ENCODE assay signal across 26 cellular contexts in genomic region chr2:85990084-85990483, GRCh38.
DNase-seq lines count a peak whose midpoint lies in the region; ATAC-seq and TF ChIP-seq lines count a peak whose summit lies in the region.
"Had no signal": no experiment of that assay in that cellular context is flagged by ENCODE, and none has a peak within 500 bp of the region (broad histone marks: within the 10 kb centered on the region; RNA-seq: fewer than 3 reads in every experiment).

No MANE protein-coding gene starts in this region.

- H3K36me3 Mint-ChIP-seq in GM23338 (ENCODE audit: low read depth) (no peaks in the 10 kb centered on the region), progenitor cell of endocrine pancreas (ENCODE audit: insufficient read depth) (no peaks in the 10 kb centered on the region)
- H3K36me3 Mint-ChIP-seq: WTC11 had no signal

- H3K36me3 ChIP-seq in GM23338 (ENCODE audit: insufficient read depth) (no peaks in the 10 kb centered on the region), SJCRH30 (no peaks in the 10 kb centered on the region), lung (ENCODE audit: control insufficient read depth in 2 of 2, insufficient read depth in 2 of 2, low read length in 2 of 2) (no peaks in the 10 kb centered on the region), thyroid gland (no peaks in the 10 kb centered on the region)
- H3K36me3 ChIP-seq: BLaER1 treated with 17β-estradiol and CSF1 and Interleukin-3, amounts not matched to agents 10 nM and 100 nM; tibial artery had no signal

- TF ChIP-seq POLR2A in thyroid gland (IDR thresholded peaks at IDR 0.05), result no peak

- H3K79me2 ChIP-seq in GM23338 (replicated peaks; ENCODE audit: insufficient read depth), result no peaks in the 10 kb centered on the region
- H3K79me2 ChIP-seq: hepatocyte had no signal

- TF ChIP-seq CTCF in GM23338 (conservative IDR thresholded peaks at IDR 0.05; ENCODE audit: low read depth in 2 of 2) (no peak), lung (IDR thresholded peaks at IDR 0.05; ENCODE audit: control extremely low read depth, extremely low read depth) (no peak), progenitor cell of endocrine pancreas (IDR thresholded peaks at IDR 0.05; ENCODE audit: unreplicated experiment) (no peak), thyroid gland (IDR thresholded peaks at IDR 0.05) (no peak)

- no peak overlapping the region for H3K4me2 ChIP-seq in GM23338
- H3K4me2 ChIP-seq: BLaER1 treated with 17β-estradiol and CSF1 and Interleukin-3, amounts not matched to agents 10 nM and 100 nM; hepatocyte had no signal

- ATAC-seq in GM23338 (no peak), lung (ENCODE audit: insufficient read depth, low FRiP score) (no peak), GM21367 (IDR thresholded peaks at IDR 0.05; ENCODE audit: unreplicated experiment) (no peak)
- ATAC-seq: left cardiac atrium; Panc1; stimulated activated naive CD8-positive, alpha-beta T cell treated with anti-CD3 and anti-CD28 coated beads, Interleukin-15, amount 100 ng/mL, for 72 hours; WTC11 had no signal

- H3K9me2 ChIP-seq in GM23338 (ENCODE audit: insufficient read depth), result no peaks in the 10 kb centered on the region

- H3K27ac Mint-ChIP-seq in GM23338 (no peak overlapping the region), progenitor cell of endocrine pancreas (peak overlapping the region; percentile 74)
- H3K27ac Mint-ChIP-seq: stimulated activated naive CD8-positive, alpha-beta T cell treated with anti-CD3 and anti-CD28 coated beads, Interleukin-15, amount 100 ng/mL, for 72 hours; WTC11 had no signal

- no peaks in the 10 kb centered on the region for H3F3A ChIP-seq in GM23338 (replicated peaks; ENCODE audit: low read depth)

- no peaks in the 10 kb centered on the region for H3K27me3 Mint-ChIP-seq in GM23338 (ENCODE audit: insufficient read depth, low read depth, poor library complexity)
- no peaks in the 10 kb centered on the region for H3K27me3 Mint-ChIP-seq in progenitor cell of endocrine pancreas
- H3K27me3 Mint-ChIP-seq: stimulated activated naive CD8-positive, alpha-beta T cell treated with anti-CD3 and anti-CD28 coated beads, Interleukin-15, amount 100 ng/mL, for 72 hours had no signal

- H3K4me3 ChIP-seq in GM23338 (no peak overlapping the region), SJCRH30 (no peak overlapping the region), lung (no peak overlapping the region), thyroid gland (replicated peaks in 1 of 3) (no peak overlapping the region)
- H3K4me3 ChIP-seq: BLaER1 treated with 17β-estradiol and CSF1 and Interleukin-3, amounts not matched to agents 10 nM and 100 nM; hepatocyte; tibial artery had no signal

- H3K9me3 Mint-ChIP-seq in GM23338, result no peaks in the 10 kb centered on the region
- H3K9me3 Mint-ChIP-seq in progenitor cell of endocrine pancreas (ENCODE audit: low read depth), result no peaks in the 10 kb centered on the region
- H3K9me3 Mint-ChIP-seq: stimulated activated naive CD8-positive, alpha-beta T cell treated with anti-CD3 and anti-CD28 coated beads, Interleukin-15, amount 100 ng/mL, for 72 hours; WTC11 had no signal

- DNase-seq in GM23338 (ENCODE audit: low spot score) (no peak), SJCRH30 (peak; percentile 57 to 69), lung (ENCODE audit: low spot score) (peak; percentile 13), progenitor cell of endocrine pancreas (ENCODE audit: low spot score, unreplicated experiment) (peak; percentile 8), Ammon's horn (ENCODE audit: low spot score) (no peak), thyroid gland (no peak)
- DNase-seq: activated CD4-positive, alpha-beta T cell treated with anti-CD3 and anti-CD28 coated beads, Interleukin-2, amount 50 U/mL, for 4 hours; activated effector memory CD4-positive, alpha-beta T cell treated with Interleukin-2 at 50 U/mL for 16 hours; central memory CD4-positive, alpha-beta T cell; COR-L47; DND-41; left cardiac atrium; MV-4-11; NCI-H1694; NCI-H69; nucleus accumbens; retina; small intestine; stimulated activated naive CD8-positive, alpha-beta T cell treated with anti-CD3 and anti-CD28 coated beads, Interleukin-15, amount 100 ng/mL, for 72 hours; T1000; tibial artery had no signal

- H3K9me3 ChIP-seq in SJCRH30 (replicated peaks) (no peaks in the 10 kb centered on the region), lung (ENCODE audit: control insufficient read depth in 2 of 2, insufficient read depth in 1 of 2, low read length in 1 of 2) (no peaks in the 10 kb centered on the region), thyroid gland (no peaks in the 10 kb centered on the region)
- H3K9me3 ChIP-seq: BLaER1 treated with 17β-estradiol and CSF1 and Interleukin-3, amounts not matched to agents 10 nM and 100 nM; tibial artery had no signal

- H3K4me1 ChIP-seq in GM23338 (ENCODE audit: insufficient read depth), result no peaks in the 10 kb centered on the region
- peaks cover 62% of the 10 kb centered on the region for H3K4me1 ChIP-seq in SJCRH30
- H3K4me1 ChIP-seq in lung (ENCODE audit: control insufficient read depth in 2 of 2, insufficient read depth in 2 of 2, low read length in 2 of 2), result peaks cover 0 to 7% of the 10 kb centered on the region in 2 donors
- peaks cover 18 to 19% of the 10 kb centered on the region in 2 donors for H3K4me1 ChIP-seq in thyroid gland

- H3K27me3 ChIP-seq in GM23338 (ENCODE audit: insufficient read depth) (no peaks in the 10 kb centered on the region), SJCRH30 (no peaks in the 10 kb centered on the region), lung (ENCODE audit: control insufficient read depth, insufficient read depth) (no peaks in the 10 kb centered on the region), thyroid gland (no peaks in the 10 kb centered on the region)
- H3K27me3 ChIP-seq: BLaER1 treated with 17β-estradiol and CSF1 and Interleukin-3, amounts not matched to agents 10 nM and 100 nM; hepatocyte; tibial artery had no signal

- no peak overlapping the region for H3K4me3 Mint-ChIP-seq in GM23338
- no peak overlapping the region for H3K4me3 Mint-ChIP-seq in progenitor cell of endocrine pancreas (ENCODE audit: low read depth)
- H3K4me3 Mint-ChIP-seq: stimulated activated naive CD8-positive, alpha-beta T cell treated with anti-CD3 and anti-CD28 coated beads, Interleukin-15, amount 100 ng/mL, for 72 hours; WTC11 had no signal

- intact Hi-C loops in thyroid gland (cut with DNase I), result loop anchor here (10.0 kb wide), 1 partner anchor 85 kb away; no protein-coding TSS in a partner anchor

- 90 to 94% methylated on average over 8 of the region's 8 CpGs for WGBS in lung, 2 donors
- 86 to 94% methylated on average over 8 of the region's 8 CpGs for WGBS in thyroid gland, 2 donors

- 0 out of 2 replicates have a peak overlapping the region, but pooled peaks have one; percentile 14 for H2AFZ ChIP-seq in GM23338
- H2AFZ ChIP-seq: hepatocyte had no signal

- no peak overlapping the region for H3K27ac ChIP-seq in GM23338 (ENCODE audit: low read depth)
- H3K27ac ChIP-seq in SJCRH30, result peak overlapping the region; percentile 1; the same call in 1 of the 2 replicates
- H3K27ac ChIP-seq in lung (ENCODE audit: low read depth in 1 of 2, low read length in 1 of 2), result no peak overlapping the region
- H3K27ac ChIP-seq in thyroid gland, result no peak overlapping the region
- H3K27ac ChIP-seq: BLaER1 treated with 17β-estradiol and CSF1 and Interleukin-3, amounts not matched to agents 10 nM and 100 nM; hepatocyte; tibial artery had no signal

- H3K4me1 Mint-ChIP-seq in GM23338, result no peaks in the 10 kb centered on the region
- H3K4me1 Mint-ChIP-seq in progenitor cell of endocrine pancreas (ENCODE audit: low read depth), result peaks cover 13% of the 10 kb centered on the region
- H3K4me1 Mint-ChIP-seq: WTC11 had no signal

- H4K20me1 ChIP-seq in GM23338 (replicated peaks; ENCODE audit: insufficient read depth), result no peaks in the 10 kb centered on the region
- H4K20me1 ChIP-seq: BLaER1 treated with 17β-estradiol and CSF1 and Interleukin-3, amounts not matched to agents 10 nM and 100 nM had no signal

TF ChIP-seq in GM23338, 12 proteins besides CTCF, POLR2A, EP300 and RAD21:
- TF ChIP-seq CREB1 (CRISPR knock-in tag; IDR thresholded peaks at IDR 0.05; ENCODE audit: low read depth) (no peak), REST (IDR thresholded peaks at IDR 0.05; ENCODE audit: unreplicated experiment) (no peak)
TF ChIP-seq in GM23338: peak in this region for 0.

Comparison
In these comparisons a context has a peak if more than half of its experiments do, and no peak if none do; other contexts are left out.
1. DNase-seq: peak in SJCRH30 (2 of 2), lung (single experiment) and progenitor cell of endocrine pancreas (single experiment); none in GM23338 (single experiment), Ammon's horn (single experiment) and thyroid gland (0 of 2).